ENCODE assay signal across 22 cellular contexts in genomic region chr3:79606414-79606813, GRCh38.
"Had no signal": no experiment of that assay in that cellular context is flagged by ENCODE, and none has a peak within 500 bp of the region (broad histone marks: within the 10 kb centered on the region; RNA-seq: fewer than 3 reads in every experiment).

No MANE protein-coding gene starts in this region.

- H3K27ac ChIP-seq: colonic mucosa, coronary artery, dorsolateral prefrontal cortex, epithelial cell of prostate, esophagus muscularis mucosa, esophagus squamous epithelium, foreskin keratinocyte, gastrocnemius medialis, gastroesophageal sphincter, heart left ventricle had no signal

- ATAC-seq: effector memory CD8-positive, alpha-beta T cell; esophagus mucosa; foreskin keratinocyte; gastrocnemius medialis; gastroesophageal sphincter; heart left ventricle had no signal

- H3K36me3 ChIP-seq: colonic mucosa, esophagus muscularis mucosa, esophagus squamous epithelium, gastrocnemius medialis, gastroesophageal sphincter, heart left ventricle had no signal

- H3K4me3 ChIP-seq: colonic mucosa, coronary artery, dorsolateral prefrontal cortex, esophagus muscularis mucosa, esophagus squamous epithelium, gastrocnemius medialis, gastroesophageal sphincter, heart left ventricle had no signal

- H3K4me1 ChIP-seq: colonic mucosa, esophagus muscularis mucosa, esophagus squamous epithelium, gastrocnemius medialis, gastroesophageal sphincter, heart left ventricle had no signal

- DNase-seq: colonic mucosa; cortex of kidney; dermis blood vessel endothelial cell; dorsolateral prefrontal cortex; effector CD4-positive, alpha-beta T cell; effector CD8-positive, alpha-beta T cell; effector memory CD4-positive, alpha-beta T cell; effector memory CD8-positive, alpha-beta T cell; endodermal cell; erythroblast; esophagus squamous epithelium; foreskin fibroblast; foreskin keratinocyte; gastrocnemius medialis; glutamatergic neuron; head of caudate nucleus; heart left ventricle had no signal

- H3K9me3 ChIP-seq: colonic mucosa, esophagus muscularis mucosa, esophagus squamous epithelium, gastrocnemius medialis, gastroesophageal sphincter had no signal

- H3K27me3 ChIP-seq: colonic mucosa, esophagus muscularis mucosa, esophagus squamous epithelium, foreskin keratinocyte, gastrocnemius medialis, gastroesophageal sphincter, heart left ventricle had no signal
